8 cellular contexts compared by ENCODE assay signal in genomic region chr10:95229724-95230627, GRCh38. TPM values are rescaled to one million over a fixed set of nuclear protein-coding genes. Genes with fewer than 3 reads are reported as not detected.
A peak's percentile ranks its signal among the peaks of the same experiment; 100 is the strongest.
DNase-seq lines count a peak whose midpoint lies in the region; ATAC-seq and TF ChIP-seq lines count a peak whose summit lies in the region.

No MANE protein-coding gene starts in this region.

- H3K9ac ChIP-seq in iPS-20b (ENCODE audit: low read depth, low read length): peak overlapping the region; percentile 94

- H3K27me3 ChIP-seq in iPS-20b (ENCODE audit: insufficient read depth, low read length) (no peaks in the 10 kb centered on the region), testis (no peaks in the 10 kb centered on the region)
- no peaks in the 10 kb centered on the region for H3K27me3 ChIP-seq in effector memory CD4-positive, alpha-beta T cell (replicated peaks; ENCODE audit: control insufficient read depth, insufficient read depth, low read length, poor library complexity, severe bottlenecking)

- peaks cover 7% of the 10 kb centered on the region for H3K27me3 Mint-ChIP-seq in activated CD4-positive, alpha-beta T cell treated with anti-CD3 and anti-CD28 coated beads, Interleukin-2, amount 10 ng/mL, durations not matched to agents 7 days and 5 days
- H3K27me3 Mint-ChIP-seq in activated naive CD8-positive, alpha-beta T cell treated with anti-CD3 and anti-CD28 coated beads, Interleukin-2, amount 10 ng/mL, durations not matched to agents 7 days and 5 days: peaks cover 3% of the 10 kb centered on the region

- TF ChIP-seq CTCF in testis (IDR thresholded peaks at IDR 0.05): no peak

- WGBS in testis, 2 donors: 24 to 46% methylated on average over 10 of the region's 10 CpGs

- H3K27ac ChIP-seq in iPS-20b (ENCODE audit: low read length) (peak overlapping the region; percentile 95), testis (no peak overlapping the region)
- no peak overlapping the region for H3K27ac ChIP-seq in effector memory CD4-positive, alpha-beta T cell (ENCODE audit: insufficient read depth, low read length, poor library complexity, severe bottlenecking)

- no peak for DNase-seq in activated CD4-positive, alpha-beta T cell treated with anti-CD3 and anti-CD28 coated beads, Interleukin-2, amount 10 ng/mL, durations not matched to agents 7 days and 5 days
- no peak for DNase-seq in activated CD4-positive, alpha-beta T cell treated with anti-CD3 and anti-CD28 coated beads, Interleukin-2, amount 50 U/mL, for 4 hours
- DNase-seq in activated naive CD8-positive, alpha-beta T cell treated with anti-CD3 and anti-CD28 coated beads, Interleukin-2, amount 10 ng/mL, durations not matched to agents 7 days and 5 days: no peak
- no peak for DNase-seq in testis
- no peak for DNase-seq in effector memory CD4-positive, alpha-beta T cell
- no peak for DNase-seq in central memory CD4-positive, alpha-beta T cell

- intact Hi-C loops in testis (cut with DNase I; ENCODE audit: low total_unique reads): no loop called here

- H3K9me3 ChIP-seq in iPS-20b (ENCODE audit: insufficient read depth, low read depth, low read length) (no peaks in the 10 kb centered on the region), testis (no peaks in the 10 kb centered on the region)
- H3K9me3 ChIP-seq in effector memory CD4-positive, alpha-beta T cell (ENCODE audit: control insufficient read depth, low read length): no peaks in the 10 kb centered on the region

- peaks cover 16% of the 10 kb centered on the region for H3K4me1 Mint-ChIP-seq in activated CD4-positive, alpha-beta T cell treated with anti-CD3 and anti-CD28 coated beads, Interleukin-2, amount 10 ng/mL, durations not matched to agents 7 days and 5 days
- H3K4me1 Mint-ChIP-seq in activated naive CD8-positive, alpha-beta T cell treated with anti-CD3 and anti-CD28 coated beads, Interleukin-2, amount 10 ng/mL, durations not matched to agents 7 days and 5 days: peaks cover 11% of the 10 kb centered on the region

- POLR2A ChIA-PET in activated CD4-positive, alpha-beta T cell treated with anti-CD3 and anti-CD28 coated beads, Interleukin-2, amount 10 ng/mL, durations not matched to agents 7 days and 5 days (lab: Charles Lee): no interaction called here
- POLR2A ChIA-PET in activated naive CD8-positive, alpha-beta T cell treated with anti-CD3 and anti-CD28 coated beads, Interleukin-2, amount 10 ng/mL, durations not matched to agents 7 days and 5 days (lab: Charles Lee): no interaction called here

- peak overlapping the region; percentile 81 for H3K27ac Mint-ChIP-seq in activated CD4-positive, alpha-beta T cell treated with anti-CD3 and anti-CD28 coated beads, Interleukin-2, amount 10 ng/mL, durations not matched to agents 7 days and 5 days
- H3K27ac Mint-ChIP-seq in activated naive CD8-positive, alpha-beta T cell treated with anti-CD3 and anti-CD28 coated beads, Interleukin-2, amount 10 ng/mL, durations not matched to agents 7 days and 5 days: peak overlapping the region; percentile 85

- no peak for ATAC-seq in activated naive CD8-positive, alpha-beta T cell treated with anti-CD3 and anti-CD28 coated beads, Interleukin-2, amount 10 ng/mL, durations not matched to agents 7 days and 5 days (ENCODE audit: low read depth)
- ATAC-seq in HG03432 (IDR thresholded peaks at IDR 0.05; ENCODE audit: unreplicated experiment): no peak

- no peak for TF ChIP-seq POLR2A in testis (IDR thresholded peaks at IDR 0.05)

- peak overlapping the region; percentile 66 for H3K4me3 Mint-ChIP-seq in activated CD4-positive, alpha-beta T cell treated with anti-CD3 and anti-CD28 coated beads, Interleukin-2, amount 10 ng/mL, durations not matched to agents 7 days and 5 days
- H3K4me3 Mint-ChIP-seq in activated naive CD8-positive, alpha-beta T cell treated with anti-CD3 and anti-CD28 coated beads, Interleukin-2, amount 10 ng/mL, durations not matched to agents 7 days and 5 days: peak overlapping the region; percentile 84

- H3K36me3 ChIP-seq in iPS-20b (ENCODE audit: insufficient read depth, low read depth, low read length) (peaks cover 16% of the 10 kb centered on the region), testis (ENCODE audit: low read depth, missing control alignments) (no peaks in the 10 kb centered on the region)
- H3K36me3 ChIP-seq in effector memory CD4-positive, alpha-beta T cell (ENCODE audit: control insufficient read depth, insufficient read depth, low read length): no peaks in the 10 kb centered on the region

- peaks cover 4% of the 10 kb centered on the region for H3K9me3 Mint-ChIP-seq in activated CD4-positive, alpha-beta T cell treated with anti-CD3 and anti-CD28 coated beads, Interleukin-2, amount 10 ng/mL, durations not matched to agents 7 days and 5 days
- peaks cover 4% of the 10 kb centered on the region for H3K9me3 Mint-ChIP-seq in activated naive CD8-positive, alpha-beta T cell treated with anti-CD3 and anti-CD28 coated beads, Interleukin-2, amount 10 ng/mL, durations not matched to agents 7 days and 5 days

- CTCF ChIA-PET in activated CD4-positive, alpha-beta T cell treated with anti-CD3 and anti-CD28 coated beads, Interleukin-2, amount 10 ng/mL, durations not matched to agents 7 days and 5 days (lab: Charles Lee): no interaction called here

- peaks cover 13% of the 10 kb centered on the region for H3K36me3 Mint-ChIP-seq in activated CD4-positive, alpha-beta T cell treated with anti-CD3 and anti-CD28 coated beads, Interleukin-2, amount 10 ng/mL, durations not matched to agents 7 days and 5 days (ENCODE audit: low read depth)
- H3K36me3 Mint-ChIP-seq in activated naive CD8-positive, alpha-beta T cell treated with anti-CD3 and anti-CD28 coated beads, Interleukin-2, amount 10 ng/mL, durations not matched to agents 7 days and 5 days: peaks cover 4% of the 10 kb centered on the region

- H3K4me3 ChIP-seq in iPS-20b (ENCODE audit: low read length) (peak overlapping the region; percentile 73), testis (peak overlapping the region; percentile 45 to 58)
- no peak overlapping the region for H3K4me3 ChIP-seq in effector memory CD4-positive, alpha-beta T cell (ENCODE audit: insufficient read depth, low read depth, low read length, poor library complexity, severe bottlenecking)

- H3K4me1 ChIP-seq in iPS-20b (ENCODE audit: insufficient read depth, low read length): peaks cover 22% of the 10 kb centered on the region; the same call in 1 of the 2 replicates
- no peaks in the 10 kb centered on the region for H3K4me1 ChIP-seq in testis
- no peaks in the 10 kb centered on the region for H3K4me1 ChIP-seq in effector memory CD4-positive, alpha-beta T cell (ENCODE audit: control insufficient read depth, insufficient read depth, low read length, poor library complexity, severe bottlenecking)

RNA-seq across cellular contexts. Expression of gene ACSM6, which starts 35.9 kb away (rescaled TPM):
- not detected for total RNA-seq in activated CD4-positive, alpha-beta T cell treated with anti-CD3 and anti-CD28 coated beads, Interleukin-2, amount 10 ng/mL, durations not matched to agents 7 days and 5 days
- not detected for total RNA-seq in activated naive CD8-positive, alpha-beta T cell treated with anti-CD3 and anti-CD28 coated beads, Interleukin-2, amount 10 ng/mL, durations not matched to agents 7 days and 5 days
- total RNA-seq in testis: not detected
- polyA plus RNA-seq in testis (ENCODE audit: insufficient read depth, low read depth, low replicate concordance): not detected
